ENCODE assay signal across 1 cellular context in the genomic region with DNA sequence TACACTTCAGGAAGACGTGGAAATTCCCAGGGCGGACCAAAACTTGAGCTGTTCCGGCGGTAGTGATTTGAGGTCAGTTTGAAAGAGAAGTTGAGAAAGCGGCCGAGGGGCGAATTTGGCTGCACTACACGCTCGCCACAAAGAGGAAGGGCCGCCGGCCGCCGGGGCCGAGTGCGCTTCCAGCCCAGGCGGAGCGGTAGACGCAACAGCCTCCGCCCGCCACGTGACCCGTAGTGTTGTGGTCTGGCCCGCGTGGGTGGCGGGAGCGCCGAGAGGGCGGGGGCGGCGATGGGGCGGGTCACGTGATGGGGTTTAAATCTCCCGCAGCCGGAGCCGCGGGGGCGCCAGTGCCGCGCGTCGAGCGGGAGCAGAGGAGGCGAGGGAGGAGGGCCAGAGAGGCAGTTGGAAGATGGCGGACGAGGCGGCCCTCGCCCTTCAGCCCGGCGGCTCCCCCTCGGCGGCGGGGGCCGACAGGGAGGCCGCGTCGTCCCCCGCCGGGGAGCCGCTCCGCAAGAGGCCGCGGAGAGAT.
TF ChIP-seq lines count a peak whose summit lies in the region.

A gene (plus strand): TSS at position 344 of the 529 bp plus-strand sequence. CDS start 66 bp downstream, at position 410.

TF ChIP-seq in HepG2, 621 proteins besides CTCF, POLR2A, EP300 and RAD21 (continued from another document and continues in another):
- TF ChIP-seq IRX3 (CRISPR knock-in tag; IDR thresholded peaks at IDR 0.05; ENCODE audit: borderline replicate concordance, low read depth) (peak; percentile 87; the same call in 1 of the 2 replicates), ZSCAN9 (CRISPR knock-in tag; IDR thresholded peaks at IDR 0.05; ENCODE audit: borderline replicate concordance) (peak; percentile 92; the same call in 1 of the 2 replicates), ZNF496 (CRISPR knock-in tag; IDR thresholded peaks at IDR 0.05; ENCODE audit: insufficient replicate concordance) (no peak), HMGA1 (CRISPR knock-in tag; conservative IDR thresholded peaks at IDR 0.05) (no peak), CHD2 (IDR thresholded peaks at IDR 0.05; ENCODE audit: low read depth, low read length) (peak; percentile 12; the same call in 1 of the 2 replicates), FOXA1 (IDR thresholded peaks at IDR 0.05) (no peak), FOXA1 (CRISPR knock-in tag; IDR thresholded peaks at IDR 0.05) (peak; percentile 23; the same call in 1 of the 2 replicates), ZNF484 (CRISPR knock-in tag; IDR thresholded peaks at IDR 0.05; ENCODE audit: borderline replicate concordance, low read depth) (no peak), ZNF510 (CRISPR knock-in tag; IDR thresholded peaks at IDR 0.05; ENCODE audit: low read depth) (0 out of 2 replicates have a peak, but pooled peaks have one; percentile 42), MYNN (CRISPR knock-in tag; IDR thresholded peaks at IDR 0.05; ENCODE audit: low read depth) (0 out of 2 replicates have a peak, but pooled peaks have one; percentile 82), NCOR1 (IDR thresholded peaks at IDR 0.05; ENCODE audit: borderline replicate concordance, low read length) (no peak; the same call in 1 of the 2 replicates), JUND (CRISPR knock-in tag; IDR thresholded peaks at IDR 0.05) (no peak), LCORL (IDR thresholded peaks at IDR 0.05) (peak; percentile 51; the same call in 1 of the 2 replicates), LCORL (CRISPR knock-in tag; IDR thresholded peaks at IDR 0.05) (peak; percentile 69), HOXA9 (CRISPR knock-in tag; IDR thresholded peaks at IDR 0.05; ENCODE audit: borderline replicate concordance) (peak; percentile 72; the same call in 1 of the 2 replicates), CHD4 (IDR thresholded peaks at IDR 0.05; ENCODE audit: borderline replicate concordance, low read length) (no peak), ZNF230 (CRISPR knock-in tag; IDR thresholded peaks at IDR 0.05) (no peak), WIZ (CRISPR knock-in tag; IDR thresholded peaks at IDR 0.05) (0 out of 2 replicates have a peak, but pooled peaks have one; percentile 26), NCOA5 (CRISPR knock-in tag; IDR thresholded peaks at IDR 0.05) (no peak), ZNF224 (CRISPR knock-in tag; IDR thresholded peaks at IDR 0.05) (0 out of 2 replicates have a peak, but pooled peaks have one; percentile 77), TBX3 (IDR thresholded peaks at IDR 0.05; ENCODE audit: borderline replicate concordance) (peak; percentile 45; the same call in 1 of the 2 replicates), GFI1 (CRISPR knock-in tag; IDR thresholded peaks at IDR 0.05; ENCODE audit: borderline replicate concordance) (peak; percentile 88), GATAD2A (CRISPR knock-in tag; IDR thresholded peaks at IDR 0.05) (peak; percentile 68), REXO4 (CRISPR knock-in tag; IDR thresholded peaks at IDR 0.05; ENCODE audit: borderline replicate concordance) (peak; percentile 87; the same call in 1 of the 2 replicates), BRD4 (CRISPR knock-in tag; IDR thresholded peaks at IDR 0.05) (peak; percentile 25; the same call in 1 of the 2 replicates), ATF7-NPFF (CRISPR knock-in tag; IDR thresholded peaks at IDR 0.05; ENCODE audit: low read depth) (peak; percentile 94), ZNF331 (CRISPR knock-in tag; IDR thresholded peaks at IDR 0.05) (peak; percentile 89), NFE2 (CRISPR knock-in tag; IDR thresholded peaks at IDR 0.05) (no peak), DPF2 (CRISPR knock-in tag; IDR thresholded peaks at IDR 0.05; ENCODE audit: borderline replicate concordance, low read depth) (no peak), TBL1XR1 (IDR thresholded peaks at IDR 0.05; ENCODE audit: borderline replicate concordance, low read length, partially characterized antibody) (peak; percentile 84), RCOR2 (CRISPR knock-in tag; IDR thresholded peaks at IDR 0.05) (no peak), ZSCAN21 (CRISPR knock-in tag; IDR thresholded peaks at IDR 0.05; ENCODE audit: borderline replicate concordance) (peak; percentile 95), TOE1 (CRISPR knock-in tag; IDR thresholded peaks at IDR 0.05) (no peak), ZNF670 (CRISPR knock-in tag; IDR thresholded peaks at IDR 0.05; ENCODE audit: borderline replicate concordance) (peak; percentile 87)
- TF ChIP-seq, protein P1, sequence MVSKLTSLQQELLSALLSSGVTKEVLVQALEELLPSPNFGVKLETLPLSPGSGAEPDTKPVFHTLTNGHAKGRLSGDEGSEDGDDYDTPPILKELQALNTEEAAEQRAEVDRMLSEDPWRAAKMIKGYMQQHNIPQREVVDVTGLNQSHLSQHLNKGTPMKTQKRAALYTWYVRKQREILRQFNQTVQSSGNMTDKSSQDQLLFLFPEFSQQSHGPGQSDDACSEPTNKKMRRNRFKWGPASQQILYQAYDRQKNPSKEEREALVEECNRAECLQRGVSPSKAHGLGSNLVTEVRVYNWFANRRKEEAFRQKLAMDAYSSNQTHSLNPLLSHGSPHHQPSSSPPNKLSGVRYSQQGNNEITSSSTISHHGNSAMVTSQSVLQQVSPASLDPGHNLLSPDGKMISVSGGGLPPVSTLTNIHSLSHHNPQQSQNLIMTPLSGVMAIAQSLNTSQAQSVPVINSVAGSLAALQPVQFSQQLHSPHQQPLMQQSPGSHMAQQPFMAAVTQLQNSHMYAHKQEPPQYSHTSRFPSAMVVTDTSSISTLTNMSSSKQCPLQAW (CRISPR knock-in tag; IDR thresholded peaks at IDR 0.05): peak; percentile 51; the same call in 1 of the 2 replicates
- TF ChIP-seq, protein P2, sequence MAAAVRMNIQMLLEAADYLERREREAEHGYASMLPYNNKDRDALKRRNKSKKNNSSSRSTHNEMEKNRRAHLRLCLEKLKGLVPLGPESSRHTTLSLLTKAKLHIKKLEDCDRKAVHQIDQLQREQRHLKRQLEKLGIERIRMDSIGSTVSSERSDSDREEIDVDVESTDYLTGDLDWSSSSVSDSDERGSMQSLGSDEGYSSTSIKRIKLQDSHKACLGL (CRISPR knock-in tag; IDR thresholded peaks at IDR 0.05): peak; percentile 93
- TF ChIP-seq, protein P3, sequence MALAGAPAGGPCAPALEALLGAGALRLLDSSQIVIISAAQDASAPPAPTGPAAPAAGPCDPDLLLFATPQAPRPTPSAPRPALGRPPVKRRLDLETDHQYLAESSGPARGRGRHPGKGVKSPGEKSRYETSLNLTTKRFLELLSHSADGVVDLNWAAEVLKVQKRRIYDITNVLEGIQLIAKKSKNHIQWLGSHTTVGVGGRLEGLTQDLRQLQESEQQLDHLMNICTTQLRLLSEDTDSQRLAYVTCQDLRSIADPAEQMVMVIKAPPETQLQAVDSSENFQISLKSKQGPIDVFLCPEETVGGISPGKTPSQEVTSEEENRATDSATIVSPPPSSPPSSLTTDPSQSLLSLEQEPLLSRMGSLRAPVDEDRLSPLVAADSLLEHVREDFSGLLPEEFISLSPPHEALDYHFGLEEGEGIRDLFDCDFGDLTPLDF (CRISPR knock-in tag; IDR thresholded peaks at IDR 0.05): peak; percentile 93
- TF ChIP-seq, protein P4, sequence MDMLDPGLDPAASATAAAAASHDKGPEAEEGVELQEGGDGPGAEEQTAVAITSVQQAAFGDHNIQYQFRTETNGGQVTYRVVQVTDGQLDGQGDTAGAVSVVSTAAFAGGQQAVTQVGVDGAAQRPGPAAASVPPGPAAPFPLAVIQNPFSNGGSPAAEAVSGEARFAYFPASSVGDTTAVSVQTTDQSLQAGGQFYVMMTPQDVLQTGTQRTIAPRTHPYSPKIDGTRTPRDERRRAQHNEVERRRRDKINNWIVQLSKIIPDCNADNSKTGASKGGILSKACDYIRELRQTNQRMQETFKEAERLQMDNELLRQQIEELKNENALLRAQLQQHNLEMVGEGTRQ (IDR thresholded peaks at IDR 0.05; ENCODE audit: low read depth, low read length): peak; percentile 94
- TF ChIP-seq, protein P4 (CRISPR knock-in tag; IDR thresholded peaks at IDR 0.05; ENCODE audit: borderline replicate concordance): peak; percentile 98; the same call in 1 of the 2 replicates
- TF ChIP-seq, protein P5, sequence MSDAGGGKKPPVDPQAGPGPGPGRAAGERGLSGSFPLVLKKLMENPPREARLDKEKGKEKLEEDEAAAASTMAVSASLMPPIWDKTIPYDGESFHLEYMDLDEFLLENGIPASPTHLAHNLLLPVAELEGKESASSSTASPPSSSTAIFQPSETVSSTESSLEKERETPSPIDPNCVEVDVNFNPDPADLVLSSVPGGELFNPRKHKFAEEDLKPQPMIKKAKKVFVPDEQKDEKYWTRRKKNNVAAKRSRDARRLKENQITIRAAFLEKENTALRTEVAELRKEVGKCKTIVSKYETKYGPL (CRISPR knock-in tag; IDR thresholded peaks at IDR 0.05): peak; percentile 41; the same call in 1 of the 2 replicates
- TF ChIP-seq, protein P6, sequence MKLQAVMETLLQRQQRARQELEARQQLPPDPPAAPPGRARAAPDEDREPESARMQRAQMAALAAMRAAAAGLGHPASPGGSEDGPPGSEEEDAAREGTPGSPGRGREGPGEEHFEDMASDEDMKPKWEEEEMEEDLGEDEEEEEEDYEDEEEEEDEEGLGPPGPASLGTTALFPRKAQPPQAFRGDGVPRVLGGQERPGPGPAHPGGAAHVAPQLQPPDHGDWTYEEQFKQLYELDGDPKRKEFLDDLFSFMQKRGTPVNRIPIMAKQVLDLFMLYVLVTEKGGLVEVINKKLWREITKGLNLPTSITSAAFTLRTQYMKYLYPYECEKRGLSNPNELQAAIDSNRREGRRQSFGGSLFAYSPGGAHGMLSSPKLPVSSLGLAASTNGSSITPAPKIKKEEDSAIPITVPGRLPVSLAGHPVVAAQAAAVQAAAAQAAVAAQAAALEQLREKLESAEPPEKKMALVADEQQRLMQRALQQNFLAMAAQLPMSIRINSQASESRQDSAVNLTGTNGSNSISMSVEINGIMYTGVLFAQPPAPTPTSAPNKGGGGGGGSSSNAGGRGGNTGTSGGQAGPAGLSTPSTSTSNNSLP (IDR thresholded peaks at IDR 0.05; ENCODE audit: low read depth, low read length): no peak
- TF ChIP-seq, protein P7, sequence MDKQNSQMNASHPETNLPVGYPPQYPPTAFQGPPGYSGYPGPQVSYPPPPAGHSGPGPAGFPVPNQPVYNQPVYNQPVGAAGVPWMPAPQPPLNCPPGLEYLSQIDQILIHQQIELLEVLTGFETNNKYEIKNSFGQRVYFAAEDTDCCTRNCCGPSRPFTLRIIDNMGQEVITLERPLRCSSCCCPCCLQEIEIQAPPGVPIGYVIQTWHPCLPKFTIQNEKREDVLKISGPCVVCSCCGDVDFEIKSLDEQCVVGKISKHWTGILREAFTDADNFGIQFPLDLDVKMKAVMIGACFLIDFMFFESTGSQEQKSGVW (CRISPR knock-in tag; IDR thresholded peaks at IDR 0.05; ENCODE audit: borderline replicate concordance): no peak
- TF ChIP-seq, protein P8, sequence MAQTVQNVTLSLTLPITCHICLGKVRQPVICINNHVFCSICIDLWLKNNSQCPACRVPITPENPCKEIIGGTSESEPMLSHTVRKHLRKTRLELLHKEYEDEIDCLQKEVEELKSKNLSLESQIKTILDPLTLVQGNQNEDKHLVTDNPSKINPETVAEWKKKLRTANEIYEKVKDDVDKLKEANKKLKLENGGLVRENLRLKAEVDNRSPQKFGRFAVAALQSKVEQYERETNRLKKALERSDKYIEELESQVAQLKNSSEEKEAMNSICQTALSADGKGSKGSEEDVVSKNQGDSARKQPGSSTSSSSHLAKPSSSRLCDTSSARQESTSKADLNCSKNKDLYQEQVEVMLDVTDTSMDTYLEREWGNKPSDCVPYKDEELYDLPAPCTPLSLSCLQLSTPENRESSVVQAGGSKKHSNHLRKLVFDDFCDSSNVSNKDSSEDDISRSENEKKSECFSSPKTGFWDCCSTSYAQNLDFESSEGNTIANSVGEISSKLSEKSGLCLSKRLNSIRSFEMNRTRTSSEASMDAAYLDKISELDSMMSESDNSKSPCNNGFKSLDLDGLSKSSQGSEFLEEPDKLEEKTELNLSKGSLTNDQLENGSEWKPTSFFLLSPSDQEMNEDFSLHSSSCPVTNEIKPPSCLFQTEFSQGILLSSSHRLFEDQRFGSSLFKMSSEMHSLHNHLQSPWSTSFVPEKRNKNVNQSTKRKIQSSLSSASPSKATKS (CRISPR knock-in tag; IDR thresholded peaks at IDR 0.05): no peak; the same call in 1 of the 2 replicates
